24 cellular contexts compared by ENCODE assay signal in the genomic region with DNA sequence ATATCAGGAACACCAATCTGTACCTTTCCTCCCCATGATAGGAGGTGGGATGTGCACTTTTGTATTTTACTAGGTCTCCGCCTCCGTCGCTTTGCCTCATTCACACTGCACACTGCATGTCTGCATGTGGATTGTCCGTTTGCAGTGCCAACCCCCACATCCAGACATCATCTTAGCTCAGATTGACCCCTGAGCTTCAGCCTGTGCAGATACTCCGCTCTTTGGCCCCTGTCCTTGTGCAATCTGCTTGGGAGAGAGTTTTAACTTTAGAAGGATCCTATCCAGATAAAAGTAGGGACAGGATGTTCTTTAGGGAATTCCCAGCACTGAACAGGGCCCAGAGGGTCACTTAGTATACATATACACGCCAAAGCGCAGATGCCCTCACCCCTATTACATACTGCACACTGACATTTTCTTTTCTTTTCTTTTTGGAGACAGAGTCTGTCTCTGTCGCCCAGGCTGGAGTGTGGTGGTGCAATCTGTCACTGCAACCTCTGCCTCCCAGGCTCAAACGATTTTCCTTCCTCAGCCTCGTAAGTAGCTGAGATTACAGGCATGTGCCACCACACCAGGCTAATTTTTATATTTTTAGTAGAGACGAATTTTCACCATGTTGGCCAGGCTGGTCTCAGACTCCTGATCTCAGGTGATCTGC. TPM values are rescaled to one million over a fixed set of nuclear protein-coding genes. Genes with fewer than 3 reads are reported as not detected.
DNase-seq lines count a peak whose midpoint lies in the region; ATAC-seq and TF ChIP-seq lines count a peak whose summit lies in the region.
"Had no signal": no experiment of that assay in that cellular context is flagged by ENCODE, and none has a peak within 500 bp of the region (broad histone marks: within the 10 kb centered on the region; RNA-seq: fewer than 3 reads in every experiment).

No MANE protein-coding gene starts in this region.

- POLR2A ChIA-PET in WTC11 (lab: Charles Lee) = no interaction called here

- H3K4me3 ChIP-seq in hepatocyte = no peak overlapping the region
- H3K4me3 ChIP-seq in right lobe of liver = no peak overlapping the region
- H3K4me3 ChIP-seq: GM12878 had no signal

- H3K4me1 ChIP-seq in hepatocyte (ENCODE audit: insufficient read depth) = peaks cover 20% of the 10 kb centered on the region
- peaks cover 0 to 14% (median 0%) of the 10 kb centered on the region in 4 donors for H3K4me1 ChIP-seq in right lobe of liver
- H3K4me1 ChIP-seq: BE2C had no signal

- H3K36me3 ChIP-seq in hepatocyte (replicated peaks; ENCODE audit: insufficient read depth, low read depth) (no peaks in the 10 kb centered on the region), right lobe of liver (no peaks in the 10 kb centered on the region)
- H3K36me3 ChIP-seq: BE2C had no signal

- no peaks in the 10 kb centered on the region for H3K79me2 ChIP-seq in hepatocyte

- H3K9me3 ChIP-seq in hepatocyte (ENCODE audit: low read depth) (no peaks in the 10 kb centered on the region), right lobe of liver (no peaks in the 10 kb centered on the region)
- H3K9me3 ChIP-seq: BE2C had no signal

- intact Hi-C loops in right lobe of liver (cut with DNase I) = no loop called here

- no peaks in the 10 kb centered on the region for H3K27me3 Mint-ChIP-seq in WTC11 (ENCODE audit: low read depth)

- CTCF ChIA-PET in WTC11 (lab: Charles Lee) = interaction anchor here (0.6 to 1.8 kb wide), 8 partner anchors 12 to 486 kb away, joined by 3 to 12 read pairs (median 3); no protein-coding TSS in a partner anchor

- no peaks in the 10 kb centered on the region for H3K27me3 ChIP-seq in hepatocyte
- H3K27me3 ChIP-seq in right lobe of liver = no peaks in the 10 kb centered on the region
- H3K27me3 ChIP-seq: BE2C had no signal

- H3K27ac ChIP-seq in hepatocyte (peak overlapping the region; percentile 58), right lobe of liver (no peak overlapping the region)

- no peaks in the 10 kb centered on the region for H4K20me1 ChIP-seq in hepatocyte (ENCODE audit: insufficient read depth, poor library complexity, severe bottlenecking)

- no peak overlapping the region for H3K4me2 ChIP-seq in hepatocyte

- TF ChIP-seq CTCF in WTC11 (IDR thresholded peaks at IDR 0.05) (no peak), hepatocyte (IDR thresholded peaks at IDR 0.05; ENCODE audit: poor library complexity) (no peak), right lobe of liver (IDR thresholded peaks at IDR 0.05) (no peak)

- DNase-seq in WTC11 (ENCODE audit: low spot score) (no peak), hepatocyte (ENCODE audit: low spot score) (no peak), right lobe of liver (peak in 1 of 3 donors; percentile 51)
- DNase-seq: ACHN; BE2C; C1 segment of cervical spinal cord; CD4-positive, CD25-positive, alpha-beta regulatory T cell; CD8-positive, alpha-beta memory T cell; COR-L47; DMS 273 treated with DMSO at 0.1 percent for 48 hours; DMS53; DND-41; EL; GOT3; H7; HFFc6; IMR-90; KBM-7 had no signal

- no peaks in the 10 kb centered on the region for H3K9me2 ChIP-seq in hepatocyte (replicated peaks; ENCODE audit: insufficient read depth)

- 67% methylated on average over 11 of the region's 11 CpGs for WGBS in hepatocyte (ENCODE audit: low lambda C conversion rate, missing lambda C conversion rate)
- 29% methylated on average over 10 of the region's 11 CpGs for WGBS in right lobe of liver (ENCODE audit: insufficient coverage, low coverage, low lambda C conversion rate, missing lambda C conversion rate)

- peaks cover 9% of the 10 kb centered on the region for H3K4me1 Mint-ChIP-seq in WTC11
- H3K4me1 Mint-ChIP-seq: CD8-positive, alpha-beta memory T cell had no signal

- H2AFZ ChIP-seq in hepatocyte = no peak overlapping the region

- 0 out of 2 replicates have a peak, but pooled peaks cover 4% of the 10 kb centered on the region for H3K9me3 Mint-ChIP-seq in WTC11
- H3K9me3 Mint-ChIP-seq: CD8-positive, alpha-beta memory T cell; HFFc6 had no signal

- H3K4me3 Mint-ChIP-seq in WTC11 = no peak overlapping the region
- H3K4me3 Mint-ChIP-seq: CD4-positive, CD25-positive, alpha-beta regulatory T cell; CD8-positive, alpha-beta memory T cell; HFFc6 had no signal

- H3K27ac Mint-ChIP-seq in WTC11 = peak overlapping the region; percentile 35; the same call in 1 of the 2 replicates
- H3K27ac Mint-ChIP-seq: CD8-positive, alpha-beta memory T cell; HFFc6 had no signal

- no peak for TF ChIP-seq POLR2A in right lobe of liver (IDR thresholded peaks at IDR 0.05)

- H3K36me3 Mint-ChIP-seq in WTC11 = no peaks in the 10 kb centered on the region
- H3K36me3 Mint-ChIP-seq: CD8-positive, alpha-beta memory T cell had no signal

- ATAC-seq in WTC11 = no peak
- ATAC-seq in right lobe of liver = peak; percentile 74 to 93 (median 82)
- ATAC-seq in GM21528 (IDR thresholded peaks at IDR 0.05; ENCODE audit: low FRiP score, unreplicated experiment) = no peak
- ATAC-seq in HG02938 (IDR thresholded peaks at IDR 0.05; ENCODE audit: unreplicated experiment) = no peak
- no peak for ATAC-seq in GM18502 (IDR thresholded peaks at IDR 0.05; ENCODE audit: poor library complexity, unreplicated experiment)
- no peak for ATAC-seq in HG02588 (IDR thresholded peaks at IDR 0.05; ENCODE audit: unreplicated experiment)
- ATAC-seq: GM12878, HCT116 had no signal

TF ChIP-seq in WTC11, 78 proteins besides CTCF, POLR2A, EP300 and RAD21 (continues in another document):
- TF ChIP-seq ETV6 (CRISPR knock-in tag; IDR thresholded peaks at IDR 0.05) = no peak
- TF ChIP-seq MLX (CRISPR knock-in tag; IDR thresholded peaks at IDR 0.05) = no peak
- no peak for TF ChIP-seq FOXK1 (CRISPR knock-in tag; IDR thresholded peaks at IDR 0.05)
- TF ChIP-seq ZBTB43 (CRISPR knock-in tag; IDR thresholded peaks at IDR 0.05) = no peak
- no peak for TF ChIP-seq CREM (CRISPR knock-in tag; IDR thresholded peaks at IDR 0.05)
- TF ChIP-seq, protein P1, sequence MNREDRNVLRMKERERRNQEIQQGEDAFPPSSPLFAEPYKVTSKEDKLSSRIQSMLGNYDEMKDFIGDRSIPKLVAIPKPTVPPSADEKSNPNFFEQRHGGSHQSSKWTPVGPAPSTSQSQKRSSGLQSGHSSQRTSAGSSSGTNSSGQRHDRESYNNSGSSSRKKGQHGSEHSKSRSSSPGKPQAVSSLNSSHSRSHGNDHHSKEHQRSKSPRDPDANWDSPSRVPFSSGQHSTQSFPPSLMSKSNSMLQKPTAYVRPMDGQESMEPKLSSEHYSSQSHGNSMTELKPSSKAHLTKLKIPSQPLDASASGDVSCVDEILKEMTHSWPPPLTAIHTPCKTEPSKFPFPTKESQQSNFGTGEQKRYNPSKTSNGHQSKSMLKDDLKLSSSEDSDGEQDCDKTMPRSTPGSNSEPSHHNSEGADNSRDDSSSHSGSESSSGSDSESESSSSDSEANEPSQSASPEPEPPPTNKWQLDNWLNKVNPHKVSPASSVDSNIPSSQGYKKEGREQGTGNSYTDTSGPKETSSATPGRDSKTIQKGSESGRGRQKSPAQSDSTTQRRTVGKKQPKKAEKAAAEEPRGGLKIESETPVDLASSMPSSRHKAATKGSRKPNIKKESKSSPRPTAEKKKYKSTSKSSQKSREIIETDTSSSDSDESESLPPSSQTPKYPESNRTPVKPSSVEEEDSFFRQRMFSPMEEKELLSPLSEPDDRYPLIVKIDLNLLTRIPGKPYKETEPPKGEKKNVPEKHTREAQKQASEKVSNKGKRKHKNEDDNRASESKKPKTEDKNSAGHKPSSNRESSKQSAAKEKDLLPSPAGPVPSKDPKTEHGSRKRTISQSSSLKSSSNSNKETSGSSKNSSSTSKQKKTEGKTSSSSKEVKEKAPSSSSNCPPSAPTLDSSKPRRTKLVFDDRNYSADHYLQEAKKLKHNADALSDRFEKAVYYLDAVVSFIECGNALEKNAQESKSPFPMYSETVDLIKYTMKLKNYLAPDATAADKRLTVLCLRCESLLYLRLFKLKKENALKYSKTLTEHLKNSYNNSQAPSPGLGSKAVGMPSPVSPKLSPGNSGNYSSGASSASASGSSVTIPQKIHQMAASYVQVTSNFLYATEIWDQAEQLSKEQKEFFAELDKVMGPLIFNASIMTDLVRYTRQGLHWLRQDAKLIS (CRISPR knock-in tag; IDR thresholded peaks at IDR 0.05; ENCODE audit: borderline replicate concordance) = no peak
- TF ChIP-seq ZNF425 (CRISPR knock-in tag; conservative IDR thresholded peaks at IDR 0.05) = no peak

RNA-seq across cellular contexts. Expression of gene FBXW7, which starts 43.3 kb away (rescaled TPM):
- total RNA-seq in WTC11 (2021) = 20.7 to 23.0 TPM (median 22.2 TPM) in 3 replicates
- 41.4 and 43.5 TPM in 2 replicates for total RNA-seq in hepatocyte
- polyA plus RNA-seq in hepatocyte = 16.2 and 23.2 TPM in 2 replicates
- 10 to 100 TPM; 12.9 to 25.5 (median 17.6) TPM for total RNA-seq in right lobe of liver

Comparison
In these comparisons a context has a peak if more than half of its experiments do, and no peak if none do; other contexts are left out.
1. ATAC-seq: peak in right lobe of liver (4 of 4); none in WTC11 (single experiment), GM21528 (single experiment), HG02938 (single experiment), GM18502 (single experiment) and HG02588 (single experiment).